In the genomic region with DNA sequence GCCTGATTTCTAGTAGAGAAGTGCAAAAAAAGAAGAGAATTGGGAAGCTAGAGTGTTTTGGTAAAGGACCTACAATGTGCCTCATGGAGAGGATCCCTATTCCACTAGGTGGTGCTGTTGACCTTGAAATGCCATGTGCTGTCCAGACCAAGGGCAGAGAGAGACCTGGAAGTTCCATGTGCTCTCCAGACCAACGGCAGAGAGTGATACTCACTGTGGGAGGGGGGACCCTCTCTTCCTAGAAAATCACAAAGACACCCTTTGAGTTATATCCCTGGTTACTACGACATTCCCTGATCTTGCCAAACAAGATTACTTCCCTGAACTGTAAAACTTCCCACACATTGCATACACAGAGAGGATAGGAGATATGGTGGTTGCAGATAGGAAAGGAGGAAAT, we compare ENCODE assay signal across 8 cellular contexts.
DNase-seq lines count a peak whose midpoint lies in the region; TF ChIP-seq lines count a peak whose summit lies in the region.

No MANE protein-coding gene starts in this region.

- H3K4me3 ChIP-seq in A673 (ENCODE audit: low read depth, low read length, poor library complexity, severe bottlenecking), result no peak overlapping the region
- no peak overlapping the region for H3K4me3 ChIP-seq in GM12864 (ENCODE audit: low read depth, low read length)

- no TSS peak for BruUV-seq in A673 (replicated peaks; lab: Mats Ljungman, UMichigan)

- CTCF ChIA-PET in A673 (lab: Charles Lee), result no interaction called here

- no peaks in the 10 kb centered on the region for H3K27me3 ChIP-seq in A673 (replicated peaks; ENCODE audit: insufficient read depth, low read depth, low read length, poor library complexity)

- peaks cover 18% of the 10 kb centered on the region for H3K9me3 ChIP-seq in A673 (ENCODE audit: low read depth, low read length, poor library complexity, severe bottlenecking)

- H3K27ac ChIP-seq in A673 (ENCODE audit: low read depth, low read length, poor library complexity, severe bottlenecking), result no peak overlapping the region

- no peaks in the 10 kb centered on the region for H3K4me1 ChIP-seq in A673 (ENCODE audit: insufficient read depth, low read length, poor library complexity, severe bottlenecking)

- intact Hi-C loops in A673 (cut with micrococcal nuclease; ENCODE audit: unreplicated experiment), result loop anchor here (5.0 kb wide), 3 partner anchors 290 to 1880 kb away; no protein-coding TSS in a partner anchor

- H3K4me1 Mint-ChIP-seq in T-helper 2 cell treated with Interferon-gamma antibody and Interleukin-4, amounts not matched to agents 5 μg/mL and 100 μg/mL, for 36 hours (ENCODE audit: low read depth), result no peaks in the 10 kb centered on the region
- H3K4me1 Mint-ChIP-seq in immature natural killer cell, result no peaks in the 10 kb centered on the region

- no peak overlapping the region for H3K27ac Mint-ChIP-seq in T-helper 2 cell treated with Interferon-gamma antibody and Interleukin-4, amounts not matched to agents 5 μg/mL and 100 μg/mL, for 36 hours
- no peak overlapping the region for H3K27ac Mint-ChIP-seq in immature natural killer cell

- H3K36me3 Mint-ChIP-seq in T-helper 2 cell treated with Interferon-gamma antibody and Interleukin-4, amounts not matched to agents 5 μg/mL and 100 μg/mL, for 36 hours (ENCODE audit: low read depth), result no peaks in the 10 kb centered on the region
- H3K36me3 Mint-ChIP-seq in immature natural killer cell, result peaks cover 0 to 3% (median 0%) of the 10 kb centered on the region in 3 donors

- H3K36me3 ChIP-seq in A673 (ENCODE audit: insufficient read depth, low read length, poor library complexity, severe bottlenecking), result no peaks in the 10 kb centered on the region

- H3K9me3 Mint-ChIP-seq in T-helper 2 cell treated with Interferon-gamma antibody and Interleukin-4, amounts not matched to agents 5 μg/mL and 100 μg/mL, for 36 hours, result peaks cover 4% of the 10 kb centered on the region
- H3K9me3 Mint-ChIP-seq in immature natural killer cell, result peaks cover 4 to 30% (median 16%) of the 10 kb centered on the region in 6 donors

- peak; percentile 60 for DNase-seq in A673 (ENCODE audit: low spot score)
- peak; percentile 16 for DNase-seq in GM12864 (ENCODE audit: low read depth)
- DNase-seq in HT-29 (ENCODE audit: low spot score), result peak; percentile 84
- peak; percentile 5 for DNase-seq in T-helper 2 cell treated with Interferon-gamma antibody and Interleukin-4, amounts not matched to agents 5 μg/mL and 100 μg/mL, for 36 hours (ENCODE audit: low spot score)
- peak; percentile 9 for DNase-seq in iris pigment epithelial cell (ENCODE audit: low read depth)
- no peak for DNase-seq in immature natural killer cell
- DNase-seq in DMS79 treated with DMSO at 0.1 percent for 48 hours (lab: John Stamatoyannopoulos, UW), result no peak
- DNase-seq in epidermal melanocyte (ENCODE audit: insufficient read length, low spot score), result no peak

- TF ChIP-seq CTCF in A673 (conservative IDR thresholded peaks at IDR 0.05; ENCODE audit: low read depth, low read length) (peak; percentile 52), GM12864 (IDR thresholded peaks at IDR 0.05; ENCODE audit: low read depth, low read length, missing control alignments) (peak; percentile 73)

- H3K4me3 Mint-ChIP-seq in T-helper 2 cell treated with Interferon-gamma antibody and Interleukin-4, amounts not matched to agents 5 μg/mL and 100 μg/mL, for 36 hours, result no peak overlapping the region
- no peak overlapping the region for H3K4me3 Mint-ChIP-seq in immature natural killer cell

- no peaks in the 10 kb centered on the region for H3K27me3 Mint-ChIP-seq in T-helper 2 cell treated with Interferon-gamma antibody and Interleukin-4, amounts not matched to agents 5 μg/mL and 100 μg/mL, for 36 hours (ENCODE audit: low read depth)
- peaks cover 0 to 3% (median 0%) of the 10 kb centered on the region in 3 donors for H3K27me3 Mint-ChIP-seq in immature natural killer cell (ENCODE audit: low read depth in 3 of 3)

- POLR2A ChIA-PET in A673 (lab: Charles Lee; ENCODE audit: low non-redundant PET), result no interaction called here

Comparison
In these comparisons a context has a peak if more than half of its experiments do, and no peak if none do; other contexts are left out.
1. DNase-seq: peak in A673 (single experiment), GM12864 (single experiment), HT-29 (single experiment), T-helper 2 cell treated with Interferon-gamma antibody and Interleukin-4, amounts not matched to agents 5 μg/mL and 100 μg/mL, for 36 hours (single experiment) and iris pigment epithelial cell (single experiment); none in immature natural killer cell (0 of 3), DMS79 treated with DMSO at 0.1 percent for 48 hours (single experiment) and epidermal melanocyte (single experiment).